In the genomic region with DNA sequence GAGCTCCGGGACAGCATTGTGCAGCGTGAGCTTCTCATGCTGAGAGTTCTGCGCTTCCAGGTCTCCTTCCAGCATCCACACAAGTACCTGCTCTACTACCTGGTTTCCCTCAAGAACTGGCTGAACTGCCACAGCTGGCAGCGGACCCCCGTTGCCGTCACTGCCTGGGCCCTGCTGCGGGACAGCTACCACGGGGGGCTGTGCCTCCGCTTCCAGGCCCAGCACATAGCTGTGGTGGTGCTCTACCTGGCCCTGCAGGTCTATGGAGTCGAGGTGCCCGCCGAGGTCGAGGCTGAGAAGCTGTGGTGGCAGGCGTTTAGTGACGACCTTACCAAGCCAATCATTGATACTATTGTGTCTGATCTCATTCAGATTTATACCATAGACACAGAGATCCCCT, we compare ENCODE assay signal across 9 cellular contexts.
"Had no signal": no experiment of that assay in that cellular context is flagged by ENCODE, and none has a peak within 500 bp of the region (broad histone marks: within the 10 kb centered on the region; RNA-seq: fewer than 3 reads in every experiment).

No MANE protein-coding gene starts in this region.

- H3K4me1 Mint-ChIP-seq: GM23338 had no signal

- H3K27ac ChIP-seq: GM23248 had no signal

- H3K36me3 ChIP-seq: HAP-1 had no signal

- H3K4me3 Mint-ChIP-seq: GM23338, H9, HFFc6 had no signal

- ATAC-seq: GM23338, HCT116 had no signal

- H3K9me3 ChIP-seq: HAP-1 had no signal

- H3K4me3 ChIP-seq: GM23248, GM23338, HAP-1 had no signal

- H3K27ac Mint-ChIP-seq: GM23338, H9, HFFc6 had no signal

- H3K4me1 ChIP-seq: HAP-1 had no signal

- H3K9me3 Mint-ChIP-seq: HFFc6 had no signal

- H3K9ac ChIP-seq: GM23248 had no signal

- H3K4me2 ChIP-seq: GM23338 had no signal

- H2AFZ ChIP-seq: GM23248, GM23338 had no signal

- DNase-seq: GM23248, GOT3, H7, H9, HCEC 1CT, HFFc6 had no signal
